In the genomic region with DNA sequence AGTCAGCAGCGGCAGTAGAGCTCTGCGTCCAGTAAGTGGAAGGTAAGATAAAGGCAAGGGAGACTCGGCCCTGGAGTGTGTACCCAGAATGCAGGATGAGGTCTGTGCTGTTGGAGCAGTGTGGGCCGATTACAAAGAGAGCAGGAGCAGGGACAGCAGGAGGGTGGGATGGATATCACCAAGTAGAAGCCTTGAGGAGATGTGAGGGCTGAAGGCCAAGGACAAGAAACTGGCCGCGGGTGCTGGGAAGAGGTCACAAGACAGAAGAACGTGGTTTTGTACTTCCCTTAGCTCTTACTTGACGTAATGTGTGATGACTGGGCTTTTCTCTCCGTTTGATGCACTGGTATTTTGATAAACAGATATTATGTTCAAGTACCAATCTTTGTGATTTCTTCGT, we compare ENCODE assay signal across 1 cellular context.
TF ChIP-seq lines count a peak whose summit lies in the region.

No MANE protein-coding gene starts in this region.

TF ChIP-seq in K562, 482 proteins besides CTCF, POLR2A, EP300 and RAD21 (continued from another document):
- TF ChIP-seq L3MBTL2 (IDR thresholded peaks at IDR 0.05): peak; percentile 64
